ENCODE assay signal across 29 cellular contexts in genomic region chrX:53599781-53600396, GRCh38.
DNase-seq lines count a peak whose midpoint lies in the region; ATAC-seq, FAIRE-seq and TF ChIP-seq lines count a peak whose summit lies in the region.
"Had no signal": no experiment of that assay in that cellular context is flagged by ENCODE, and none has a peak within 500 bp of the region (broad histone marks: within the 10 kb centered on the region; RNA-seq: fewer than 3 reads in every experiment).

No MANE protein-coding gene starts in this region.

- no peak for DNase-seq in activated CD4-positive, CD25-positive, alpha-beta regulatory T cell (lab: John Stamatoyannopoulos, UW)
- DNase-seq in A172 (ENCODE audit: low spot score) (peak; percentile 4), T-helper 17 cell (no peak), bronchial epithelial cell (ENCODE audit: low read depth) (peak; percentile 20), OCI-LY7 (ENCODE audit: low spot score) (no peak), colonic mucosa (no peak), D721Med (ENCODE audit: insufficient read length, low spot score) (no peak)
- DNase-seq: activated CD8-positive, alpha-beta memory T cell treated with anti-CD3 and anti-CD28 coated beads for 24 hours; CD4-positive, alpha-beta memory T cell; DMS 273 treated with DMSO at 0.1 percent for 48 hours; effector CD4-positive, alpha-beta T cell; EL; head of caudate nucleus; midbrain; naive thymus-derived CD8-positive, alpha-beta T cell; NCI-H1436; NCI-H446 treated with DMSO at 0.1 percent for 48 hours; occipital lobe; OCI-M1; psoas muscle; Right ventricle myocardium superior; sigmoid colon; stimulated activated naive CD8-positive, alpha-beta T cell treated with anti-CD3 and anti-CD28 coated beads, Interleukin-15, amount 100 ng/mL, for 72 hours; thyroid gland had no signal

- POLR2A ChIA-PET in OCI-LY7 (lab: Charles Lee) = no interaction called here

- H3K4me2 ChIP-seq in OCI-LY7 (ENCODE audit: low read length) = no peak overlapping the region

- no peak overlapping the region for H2AFZ ChIP-seq in OCI-LY7 (ENCODE audit: low read length)

- H3K27ac ChIP-seq in OCI-LY7 (ENCODE audit: low read depth, low read length, poor library complexity, severe bottlenecking) (no peak overlapping the region), colonic mucosa (no peak overlapping the region)
- H3K27ac ChIP-seq: 22Rv1, psoas muscle, sigmoid colon, thyroid gland had no signal

- no peaks in the 10 kb centered on the region for H3K27me3 Mint-ChIP-seq in T-helper 17 cell
- H3K27me3 Mint-ChIP-seq: brain; CD4-positive, alpha-beta memory T cell; naive thymus-derived CD8-positive, alpha-beta T cell; stimulated activated naive CD8-positive, alpha-beta T cell treated with anti-CD3 and anti-CD28 coated beads, Interleukin-15, amount 100 ng/mL, for 72 hours had no signal

- H3K79me2 ChIP-seq in OCI-LY7 (ENCODE audit: insufficient read depth, low read depth, low read length) = no peaks in the 10 kb centered on the region

- no peak overlapping the region for H3K4me3 Mint-ChIP-seq in T-helper 17 cell
- H3K4me3 Mint-ChIP-seq: brain; CD4-positive, alpha-beta memory T cell; naive thymus-derived CD8-positive, alpha-beta T cell; stimulated activated naive CD8-positive, alpha-beta T cell treated with anti-CD3 and anti-CD28 coated beads, Interleukin-15, amount 100 ng/mL, for 72 hours had no signal

- peaks cover 1% of the 10 kb centered on the region for H3K36me3 ChIP-seq in bronchial epithelial cell (ENCODE audit: control insufficient read depth, insufficient read depth, low read length)
- peaks cover 94% of the 10 kb centered on the region for H3K36me3 ChIP-seq in OCI-LY7 (ENCODE audit: insufficient read depth, low read length)
- no peaks in the 10 kb centered on the region for H3K36me3 ChIP-seq in colonic mucosa

- no peaks in the 10 kb centered on the region for H3K27me3 ChIP-seq in bronchial epithelial cell (ENCODE audit: control insufficient read depth, insufficient read depth, low read length)
- no peaks in the 10 kb centered on the region for H3K27me3 ChIP-seq in colonic mucosa
- H3K27me3 ChIP-seq: sigmoid colon, thyroid gland had no signal

- H3K9me3 ChIP-seq in T-helper 17 cell (ENCODE audit: control insufficient read depth, low read length, poor library complexity, severe bottlenecking) = no peaks in the 10 kb centered on the region
- H3K9me3 ChIP-seq in OCI-LY7 (ENCODE audit: low read length) = no peaks in the 10 kb centered on the region
- H3K9me3 ChIP-seq in colonic mucosa = no peaks in the 10 kb centered on the region
- H3K9me3 ChIP-seq: psoas muscle, sigmoid colon, thyroid gland had no signal

- FAIRE-seq in bronchial epithelial cell (lab: Jason Lieb, UNC) (no peak), D721Med (lab: Jason Lieb, UNC) (no peak)
- FAIRE-seq: GM12878, keratinocyte had no signal

- ATAC-seq in activated CD4-positive, CD25-positive, alpha-beta regulatory T cell treated with anti-CD3 and anti-CD28 coated beads, Interleukin-2, amount 50 U/mL, for 24 hours = peak; percentile 15 to 21
- ATAC-seq in T-helper 17 cell = no peak
- ATAC-seq: naive thymus-derived CD8-positive, alpha-beta T cell; psoas muscle; stimulated activated naive CD8-positive, alpha-beta T cell treated with anti-CD3 and anti-CD28 coated beads, Interleukin-15, amount 100 ng/mL, for 72 hours had no signal

- H3K4me1 Mint-ChIP-seq in T-helper 17 cell = no peaks in the 10 kb centered on the region
- H3K4me1 Mint-ChIP-seq: brain; CD4-positive, alpha-beta memory T cell; stimulated activated naive CD8-positive, alpha-beta T cell treated with anti-CD3 and anti-CD28 coated beads, Interleukin-15, amount 100 ng/mL, for 72 hours had no signal

- no peaks in the 10 kb centered on the region for H4K20me1 ChIP-seq in OCI-LY7 (ENCODE audit: insufficient read depth, low read length)

- no peaks in the 10 kb centered on the region for H3K36me3 Mint-ChIP-seq in T-helper 17 cell (ENCODE audit: low read depth)

- no peak overlapping the region for H3K9ac ChIP-seq in colonic mucosa (ENCODE audit: low read depth in 2 of 2, low read length in 2 of 2)

- H3K27ac Mint-ChIP-seq in T-helper 17 cell = peak overlapping the region; percentile 54
- H3K27ac Mint-ChIP-seq: CD4-positive, alpha-beta memory T cell had no signal

- no peaks in the 10 kb centered on the region for H3K4me1 ChIP-seq in OCI-LY7 (ENCODE audit: insufficient read depth, low read length, poor library complexity, severe bottlenecking)
- H3K4me1 ChIP-seq in colonic mucosa = no peaks in the 10 kb centered on the region
- H3K4me1 ChIP-seq: psoas muscle, sigmoid colon, thyroid gland had no signal

- BruUV-seq in OCI-LY7 (replicated peaks; lab: Mats Ljungman, UMichigan) = no TSS peak

- no peaks in the 10 kb centered on the region for H3K9me2 ChIP-seq in OCI-LY7 (ENCODE audit: insufficient read depth, low read length)

- H3K4me3 ChIP-seq in bronchial epithelial cell (ENCODE audit: low read depth, low read length) (no peak overlapping the region), OCI-LY7 (ENCODE audit: low read depth, low read length, poor library complexity, severe bottlenecking) (no peak overlapping the region), colonic mucosa (no peak overlapping the region)
- H3K4me3 ChIP-seq: GM12878, psoas muscle, sigmoid colon, thyroid gland had no signal

- CTCF ChIA-PET in OCI-LY7 (lab: Charles Lee; ENCODE audit: unreplicated experiment) = no interaction called here

- intact Hi-C loops in OCI-LY7 (cut with micrococcal nuclease; ENCODE audit: unreplicated experiment) = no loop called here
- intact Hi-C loops in colonic mucosa (cut with DNase I) = no loop called here

- TF ChIP-seq CTCF in bronchial epithelial cell (IDR thresholded peaks at IDR 0.05; ENCODE audit: insufficient read depth, low read length, severe bottlenecking) (no peak), OCI-LY7 (conservative IDR thresholded peaks at IDR 0.05; ENCODE audit: low read length) (no peak), colonic mucosa (IDR thresholded peaks at IDR 0.05) (no peak), D721Med (IDR thresholded peaks at IDR 0.05; ENCODE audit: insufficient read depth, missing control alignments) (no peak)

Comparison
In these comparisons a context has a peak if more than half of its experiments do, and no peak if none do; other contexts are left out.
1. DNase-seq: peak in A172 (single experiment) and bronchial epithelial cell (single experiment); none in activated CD4-positive, CD25-positive, alpha-beta regulatory T cell (0 of 4), T-helper 17 cell (0 of 3), OCI-LY7 (single experiment), colonic mucosa (single experiment) and D721Med (single experiment).